12 cellular contexts compared by ENCODE assay signal in the genomic region with DNA sequence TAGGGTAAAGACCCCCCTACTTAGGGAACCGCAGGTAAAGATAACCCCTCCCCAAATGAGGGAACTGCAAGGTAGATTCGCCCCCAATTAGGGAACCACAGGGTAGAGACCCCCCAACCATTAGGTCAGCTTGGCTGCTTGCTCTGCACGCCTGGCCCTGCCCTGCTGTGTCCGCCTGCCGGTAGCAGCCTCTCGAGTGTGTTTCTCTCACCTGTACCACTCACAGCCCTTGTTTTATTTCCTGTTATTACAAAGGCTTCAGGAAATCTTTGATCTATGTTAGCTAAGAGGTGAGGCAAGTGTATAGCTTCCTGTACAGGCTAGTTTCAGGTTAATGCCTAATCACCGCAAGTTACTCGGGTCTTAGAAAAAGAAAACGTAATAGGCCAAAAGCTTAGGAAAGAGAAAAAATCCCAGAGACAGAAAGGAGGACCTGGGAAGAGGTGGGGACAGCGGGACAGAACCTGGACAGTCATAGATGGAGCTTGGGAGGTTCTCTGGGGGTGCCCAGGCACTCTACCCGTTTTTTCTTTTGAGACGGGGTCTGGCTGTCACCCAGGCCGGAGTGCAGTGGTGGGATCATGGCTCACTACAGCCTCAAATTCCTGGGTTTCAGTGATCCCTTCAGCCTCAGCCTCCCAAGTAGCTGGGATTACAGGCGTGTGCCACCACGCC. TPM values are rescaled to one million over a fixed set of nuclear protein-coding genes. Genes with fewer than 3 reads are reported as not detected.
DNase-seq lines count a peak whose midpoint lies in the region; ATAC-seq and TF ChIP-seq lines count a peak whose summit lies in the region.
"Had no signal": no experiment of that assay in that cellular context is flagged by ENCODE, and none has a peak within 500 bp of the region (broad histone marks: within the 10 kb centered on the region; RNA-seq: fewer than 3 reads in every experiment).

No MANE protein-coding gene starts in this region.

- peaks cover 45 to 58% (median 51%) of the 10 kb centered on the region in 3 donors for H3K4me1 Mint-ChIP-seq in T-cell
- peaks cover 44% of the 10 kb centered on the region for H3K4me1 Mint-ChIP-seq in activated CD4-positive, alpha-beta memory T cell treated with anti-CD3 and anti-CD28 coated beads for 36 hours (ENCODE audit: low read depth)
- H3K4me1 Mint-ChIP-seq: nephron had no signal

- CTCF ChIA-PET in T-cell (lab: Charles Lee), result interaction anchor here (0.5 to 1.6 kb wide), 14 partner anchors 10 to 1909 kb away, joined by 3 to 9 read pairs (median 5); no protein-coding TSS in a partner anchor
- CTCF ChIA-PET in activated CD4-positive, alpha-beta memory T cell treated with anti-CD3 and anti-CD28 coated beads for 36 hours (lab: Charles Lee), result interaction anchor here (0.6 to 2.5 kb wide), 12 partner anchors 10 to 212 kb away, joined by 3 to 13 read pairs (median 3); partner anchors contain the start of genes ICAM1 and PPAN

- POLR2A ChIA-PET in T-cell (lab: Charles Lee), result interaction anchor here (0.5 to 1.0 kb wide), 7 partner anchors 27 to 358 kb away, joined by 3 to 8 read pairs (median 4); partner anchors contain the start of gene DNMT1 (in 1 of the 2)
- POLR2A ChIA-PET in activated CD4-positive, alpha-beta memory T cell treated with anti-CD3 and anti-CD28 coated beads for 36 hours (lab: Charles Lee), result no interaction called here

- H3K36me3 ChIP-seq in breast epithelium, result peaks cover 11% of the 10 kb centered on the region

- no peak for TF ChIP-seq CTCF in breast epithelium (IDR thresholded peaks at IDR 0.05)

- no peak overlapping the region for H3K27ac ChIP-seq in breast epithelium

- ATAC-seq in T-cell (replicated peaks in 1 of 4), result peak; percentile 95 to 99 (median 98)
- ATAC-seq: sciatic nerve had no signal

- no peaks in the 10 kb centered on the region for H3K9me3 Mint-ChIP-seq in T-cell
- no peaks in the 10 kb centered on the region for H3K9me3 Mint-ChIP-seq in activated CD4-positive, alpha-beta memory T cell treated with anti-CD3 and anti-CD28 coated beads for 36 hours
- H3K9me3 Mint-ChIP-seq: nephron had no signal

- DNase-seq in T-cell, result peak in 33 of 34 experiments; percentile 13 to 68 (median 38)
- DNase-seq in activated CD4-positive, alpha-beta memory T cell treated with anti-CD3 and anti-CD28 coated beads for 36 hours, result peak; percentile 51
- peak; percentile 79 for DNase-seq in central memory CD4-positive, alpha-beta T cell
- peak; percentile 1 to 18 for DNase-seq in stimulated activated CD8-positive, alpha-beta memory T cell treated with anti-CD3 and anti-CD28 coated beads, Interleukin-2, amount 100 ng/mL, for 1 hour (ENCODE audit: low read depth in 2 of 2)
- no peak for DNase-seq in iPS-NIHi11 (ENCODE audit: low spot score)
- no peak for DNase-seq in dedifferentiated amniotic fluid mesenchymal stem cell (ENCODE audit: extremely low spot score)
- no peak for DNase-seq in NCI-H524 (lab: John Stamatoyannopoulos, UW)
- DNase-seq in breast epithelium (ENCODE audit: low spot score in 2 of 2), result no peak
- DNase-seq: NCI-H526, SHP77 had no signal

- no peak overlapping the region for H3K4me3 ChIP-seq in breast epithelium

- no peaks in the 10 kb centered on the region for H3K27me3 ChIP-seq in breast epithelium

- intact Hi-C loops in activated CD4-positive, alpha-beta memory T cell treated with anti-CD3 and anti-CD28 coated beads for 36 hours (cut with micrococcal nuclease), result no loop called here
- intact Hi-C loops in breast epithelium (cut with DNase I; ENCODE audit: low total_unique reads), result no loop called here

- H3K27ac Mint-ChIP-seq in T-cell, result peak overlapping the region; percentile 100
- peak overlapping the region; percentile 94 for H3K27ac Mint-ChIP-seq in activated CD4-positive, alpha-beta memory T cell treated with anti-CD3 and anti-CD28 coated beads for 36 hours
- H3K27ac Mint-ChIP-seq: nephron had no signal

- no peak for TF ChIP-seq POLR2A in breast epithelium (IDR thresholded peaks at IDR 0.05)

- H3K4me1 ChIP-seq in breast epithelium, result no peaks in the 10 kb centered on the region

- no peaks in the 10 kb centered on the region for H3K27me3 Mint-ChIP-seq in T-cell
- H3K27me3 Mint-ChIP-seq in activated CD4-positive, alpha-beta memory T cell treated with anti-CD3 and anti-CD28 coated beads for 36 hours, result no peaks in the 10 kb centered on the region

- H3K9me3 ChIP-seq in breast epithelium, result no peaks in the 10 kb centered on the region

- H3K4me3 Mint-ChIP-seq in T-cell, result peak overlapping the region; percentile 74 to 78 (median 78)
- H3K4me3 Mint-ChIP-seq in activated CD4-positive, alpha-beta memory T cell treated with anti-CD3 and anti-CD28 coated beads for 36 hours, result no peak overlapping the region
- H3K4me3 Mint-ChIP-seq: nephron had no signal

- peaks cover 48% of the 10 kb centered on the region for H3K36me3 Mint-ChIP-seq in T-cell
- peaks cover 70% of the 10 kb centered on the region for H3K36me3 Mint-ChIP-seq in activated CD4-positive, alpha-beta memory T cell treated with anti-CD3 and anti-CD28 coated beads for 36 hours

RNA-seq across cellular contexts. Expression of gene EIF3G, which starts 23.1 kb away (rescaled TPM):
- total RNA-seq in T-cell (100 to 1,000 TPM; 288 to 435 (median 387) TPM), breast epithelium (100 to 1,000 TPM; 293 to 322 (median 308) TPM)
- total RNA-seq in activated CD4-positive, alpha-beta memory T cell treated with anti-CD3 and anti-CD28 coated beads for 36 hours, result 100 to 1,000 TPM; 218 to 245 TPM

RNA-seq across cellular contexts. Expression of gene P2RY11, which starts 31.3 kb away (rescaled TPM):
- 10 to 100 TPM; 58.8 to 75.2 (median 61.7) TPM for total RNA-seq in T-cell
- total RNA-seq in activated CD4-positive, alpha-beta memory T cell treated with anti-CD3 and anti-CD28 coated beads for 36 hours, result 10 to 100 TPM; 28.4 to 29.6 TPM
- 1 to 10 TPM; 4.0 to 7.2 (median 4.3) TPM for total RNA-seq in breast epithelium

RNA-seq across cellular contexts. Expression of gene PPAN, which starts 36.7 kb away (rescaled TPM):
- 100 to 1,000 TPM in 3 of 5 donors, 10 to 100 TPM in 2; 89.3 to 140 (median 123) TPM for total RNA-seq in T-cell
- total RNA-seq in activated CD4-positive, alpha-beta memory T cell treated with anti-CD3 and anti-CD28 coated beads for 36 hours, result 100 to 1,000 TPM in 1 of 2 experiments, 10 to 100 TPM in 1; 99.2 to 107 TPM
- total RNA-seq in breast epithelium, result 10 to 100 TPM; 17.1 to 44.2 (median 35.3) TPM

RNA-seq across cellular contexts. Expression of gene ANGPTL6, which starts 40.4 kb away (rescaled TPM):
- 1 to 10 TPM in 3 of 5 donors, under 1 TPM in 2; 0.37 to 1.7 (median 1.1) TPM for total RNA-seq in T-cell
- 10 to 100 TPM; 11.8 to 12.4 TPM for total RNA-seq in activated CD4-positive, alpha-beta memory T cell treated with anti-CD3 and anti-CD28 coated beads for 36 hours
- total RNA-seq in breast epithelium, result under 1 TPM in 2 of 3 donors, not detected in 1; 0.29 to 0.33 TPM
- total RNA-seq: sciatic nerve had no signal

RNA-seq across cellular contexts. Expression of gene DNMT1, which starts 51.9 kb away (rescaled TPM):
- total RNA-seq in T-cell, result 100 to 1,000 TPM; 199 to 245 (median 235) TPM
- 100 to 1,000 TPM; 356 to 357 TPM for total RNA-seq in activated CD4-positive, alpha-beta memory T cell treated with anti-CD3 and anti-CD28 coated beads for 36 hours
- 10 to 100 TPM; 30.6 to 55.1 (median 55.0) TPM for total RNA-seq in breast epithelium

Comparison
In these comparisons a context has a peak if more than half of its experiments do, and no peak if none do; other contexts are left out.
1. DNase-seq: peak in T-cell (33 of 34), activated CD4-positive, alpha-beta memory T cell treated with anti-CD3 and anti-CD28 coated beads for 36 hours (single experiment), central memory CD4-positive, alpha-beta T cell (single experiment) and stimulated activated CD8-positive, alpha-beta memory T cell treated with anti-CD3 and anti-CD28 coated beads, Interleukin-2, amount 100 ng/mL, for 1 hour (2 of 2); none in iPS-NIHi11 (single experiment), dedifferentiated amniotic fluid mesenchymal stem cell (single experiment), NCI-H524 (0 of 2) and breast epithelium (0 of 2).